ENCODE assay signal across 25 cellular contexts in the genomic region with DNA sequence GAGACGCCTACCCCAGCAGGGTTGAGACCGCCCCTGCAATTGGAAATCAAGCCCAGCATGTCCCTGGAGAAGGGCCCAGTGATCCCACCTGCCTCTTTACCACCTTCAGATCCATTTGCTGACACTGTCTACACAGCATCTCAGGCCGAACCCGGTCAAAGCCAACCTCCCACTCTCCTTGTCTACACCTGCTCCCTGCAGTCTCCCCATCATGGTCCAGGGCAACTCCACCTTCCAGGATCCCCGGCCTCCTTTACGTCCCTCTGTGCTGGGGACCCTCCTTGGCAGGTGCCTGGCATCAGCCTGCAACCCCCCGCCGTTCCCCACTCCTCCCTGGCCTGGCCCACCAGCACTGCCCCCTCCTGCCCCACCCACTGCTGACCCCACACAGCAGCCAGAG.
"Had no signal": no experiment of that assay in that cellular context is flagged by ENCODE, and none has a peak within 500 bp of the region (broad histone marks: within the 10 kb centered on the region; RNA-seq: fewer than 3 reads in every experiment).

No MANE protein-coding gene starts in this region.

- H3K4me1 ChIP-seq: colonic mucosa, esophagus squamous epithelium, gastrocnemius medialis, left ventricle myocardium inferior, lower lobe of right lung had no signal

- H3K4me3 ChIP-seq: colonic mucosa, esophagus squamous epithelium, gastrocnemius medialis, hepatocyte, left ventricle myocardium inferior, lower lobe of right lung, mucosa of descending colon had no signal

- H3K27me3 ChIP-seq: colonic mucosa, esophagus squamous epithelium, gastrocnemius medialis, hepatocyte had no signal

- H3K36me3 ChIP-seq: colonic mucosa, esophagus squamous epithelium, gastrocnemius medialis, left ventricle myocardium inferior, lower lobe of right lung had no signal

- DNase-seq: colonic mucosa; cortex of kidney; effector CD4-positive, alpha-beta T cell; effector memory CD4-positive, alpha-beta T cell; esophagus squamous epithelium; foreskin fibroblast; foreskin melanocyte; gastrocnemius medialis; glutamatergic neuron; head of caudate nucleus; hypothalamus; immature natural killer cell; islet precursor cell; kidney; kidney glomerular epithelial cell; left colon; left ventricle myocardium inferior; lower lobe of right lung; mesenchymal stem cell; mucosa of descending colon; naive B cell had no signal

- H3K27me3 Mint-ChIP-seq: dendritic cell treated with granulocyte-macrophage colony-stimulating factor and Interleukin-4, amounts not matched to agents 40 ng/mL and 50 ng/mL, for 4 days had no signal

- H3K4me3 Mint-ChIP-seq: dendritic cell treated with granulocyte-macrophage colony-stimulating factor and Interleukin-4, amounts not matched to agents 40 ng/mL and 50 ng/mL, for 4 days; immature natural killer cell; mesothelial cell of epicardium had no signal

- H3K9me3 ChIP-seq: colonic mucosa, gastrocnemius medialis, left ventricle myocardium inferior, lower lobe of right lung, mucosa of descending colon had no signal

- H3K4me1 Mint-ChIP-seq: immature natural killer cell, mesothelial cell of epicardium had no signal

- ATAC-seq: gastrocnemius medialis, left colon, left lobe of liver, mucosa of descending colon had no signal

- H3K4me2 ChIP-seq: hepatocyte had no signal

- H3K79me2 ChIP-seq: hepatocyte had no signal

- H3K27ac ChIP-seq: colonic mucosa, esophagus squamous epithelium, gastrocnemius medialis, hepatocyte, left ventricle myocardium inferior, lower lobe of right lung had no signal

- H2AFZ ChIP-seq: hepatocyte had no signal

- H3K27ac Mint-ChIP-seq: dendritic cell treated with granulocyte-macrophage colony-stimulating factor and Interleukin-4, amounts not matched to agents 40 ng/mL and 50 ng/mL, for 4 days; immature natural killer cell; mesothelial cell of epicardium; naive B cell had no signal
